30 cellular contexts compared by ENCODE assay signal in the genomic region with DNA sequence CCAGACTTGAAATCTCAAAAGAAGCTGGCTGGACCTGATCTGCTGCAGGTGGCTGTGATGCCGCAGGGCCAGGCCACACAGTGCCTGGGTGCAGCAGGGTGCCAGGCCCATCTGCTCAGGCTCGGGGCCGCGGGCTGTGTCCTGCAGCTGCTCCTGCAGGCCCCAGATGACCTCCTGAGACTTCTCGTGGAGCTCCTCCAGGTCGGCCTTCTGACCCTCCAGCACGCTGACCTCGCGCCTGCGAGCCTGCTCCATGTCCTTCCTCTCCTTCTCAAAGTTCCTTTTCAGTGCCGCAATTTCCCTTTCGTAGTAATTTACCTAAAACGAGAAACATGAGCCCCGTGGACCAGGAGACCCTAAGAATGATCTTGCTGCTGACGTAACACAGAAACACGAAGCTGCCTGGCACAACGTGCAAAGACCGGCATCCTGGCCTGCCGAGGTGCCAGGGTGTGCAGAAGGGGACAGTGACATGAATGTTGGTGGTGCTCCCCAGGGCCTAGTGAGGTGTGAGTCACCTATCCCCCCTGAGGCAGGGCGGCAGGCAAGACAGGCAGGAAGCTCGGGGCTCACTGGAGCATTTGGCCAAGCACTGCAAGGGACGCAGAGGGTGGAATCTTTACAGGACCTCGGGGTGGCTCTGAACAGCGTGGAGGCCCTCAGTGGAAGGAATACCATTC.
"Had no signal": no experiment of that assay in that cellular context is flagged by ENCODE, and none has a peak within 500 bp of the region (broad histone marks: within the 10 kb centered on the region; RNA-seq: fewer than 3 reads in every experiment).

No MANE protein-coding gene starts in this region.

- H3K36me3 Mint-ChIP-seq: activated naive CD4-positive, alpha-beta T cell treated with anti-CD3 and anti-CD28 coated beads, Interleukin-2, amount 10 ng/mL, durations not matched to agents 7 days and 5 days; activated naive CD8-positive, alpha-beta T cell treated with anti-CD3 and anti-CD28 coated beads, Interleukin-2, amount 10 ng/mL, durations not matched to agents 7 days and 5 days; immature natural killer cell; stimulated activated memory B cell treated with anti-CD40 and anti-IgM and Interleukin-4, amounts not matched to agents 10 μg/mL and 1 μg/mL and 100 μg/mL, for 72 hours had no signal

- H3K4me1 ChIP-seq: gastroesophageal sphincter, left lung, lower lobe of right lung, neural progenitor cell, uterus had no signal

- H3K9me3 ChIP-seq: gastroesophageal sphincter, left lung, lower lobe of right lung, uterus had no signal

- H2AFZ ChIP-seq: hepatocyte, neural progenitor cell had no signal

- H3K4me1 Mint-ChIP-seq: activated naive CD8-positive, alpha-beta T cell treated with anti-CD3 and anti-CD28 coated beads, Interleukin-2, amount 10 ng/mL, durations not matched to agents 7 days and 5 days; immature natural killer cell; neural progenitor cell; stimulated activated memory B cell treated with anti-CD40 and anti-IgM and Interleukin-4, amounts not matched to agents 10 μg/mL and 1 μg/mL and 100 μg/mL, for 72 hours had no signal

- H3K27ac Mint-ChIP-seq: activated naive CD4-positive, alpha-beta T cell treated with anti-CD3 and anti-CD28 coated beads, Interleukin-2, amount 10 ng/mL, durations not matched to agents 7 days and 5 days; activated naive CD8-positive, alpha-beta T cell treated with anti-CD3 and anti-CD28 coated beads, Interleukin-2, amount 10 ng/mL, durations not matched to agents 7 days and 5 days; activated T-cell treated with anti-CD3 and anti-CD28 coated beads, Interleukin-2, amount 50 U/mL, for 24 hours; immature natural killer cell; stimulated activated memory B cell treated with anti-CD40 and anti-IgM and Interleukin-4, amounts not matched to agents 10 μg/mL and 1 μg/mL and 100 μg/mL, for 72 hours; stimulated activated naive CD8-positive, alpha-beta T cell treated with anti-CD3 and anti-CD28 coated beads, Interleukin-15, amount 100 ng/mL, for 72 hours; T-helper 1 cell treated with Interleukin-12 subunit alpha and Interleukin-12 subunit beta and Interleukin-4 antibody, amounts not matched to agents 30 μg/mL and 1 μg/mL, for 36 hours; type B pancreatic cell had no signal

- H3K9me3 Mint-ChIP-seq: activated naive CD4-positive, alpha-beta T cell treated with anti-CD3 and anti-CD28 coated beads, Interleukin-2, amount 10 ng/mL, durations not matched to agents 7 days and 5 days; activated naive CD8-positive, alpha-beta T cell treated with anti-CD3 and anti-CD28 coated beads, Interleukin-2, amount 10 ng/mL, durations not matched to agents 7 days and 5 days; activated T-cell treated with anti-CD3 and anti-CD28 coated beads, Interleukin-2, amount 50 U/mL, for 24 hours; immature natural killer cell; neural progenitor cell; stimulated activated memory B cell treated with anti-CD40 and anti-IgM and Interleukin-4, amounts not matched to agents 10 μg/mL and 1 μg/mL and 100 μg/mL, for 72 hours; stimulated activated naive CD8-positive, alpha-beta T cell treated with anti-CD3 and anti-CD28 coated beads, Interleukin-15, amount 100 ng/mL, for 72 hours; T-helper 1 cell treated with Interleukin-12 subunit alpha and Interleukin-12 subunit beta and Interleukin-4 antibody, amounts not matched to agents 30 μg/mL and 1 μg/mL, for 36 hours; type B pancreatic cell had no signal

- H3K36me3 ChIP-seq: neural progenitor cell, uterus had no signal

- H3K4me3 Mint-ChIP-seq: activated naive CD4-positive, alpha-beta T cell treated with anti-CD3 and anti-CD28 coated beads, Interleukin-2, amount 10 ng/mL, durations not matched to agents 7 days and 5 days; activated naive CD8-positive, alpha-beta T cell treated with anti-CD3 and anti-CD28 coated beads, Interleukin-2, amount 10 ng/mL, durations not matched to agents 7 days and 5 days; activated T-cell treated with anti-CD3 and anti-CD28 coated beads, Interleukin-2, amount 50 U/mL, for 24 hours; immature natural killer cell; naive thymus-derived CD8-positive, alpha-beta T cell; neural progenitor cell; stimulated activated memory B cell treated with anti-CD40 and anti-IgM and Interleukin-4, amounts not matched to agents 10 μg/mL and 1 μg/mL and 100 μg/mL, for 72 hours; stimulated activated naive CD8-positive, alpha-beta T cell treated with anti-CD3 and anti-CD28 coated beads, Interleukin-15, amount 100 ng/mL, for 72 hours; T-helper 1 cell treated with Interleukin-12 subunit alpha and Interleukin-12 subunit beta and Interleukin-4 antibody, amounts not matched to agents 30 μg/mL and 1 μg/mL, for 36 hours; type B pancreatic cell had no signal

- H3K4me2 ChIP-seq: hepatocyte, neural progenitor cell had no signal

- H3K27ac ChIP-seq: brain microvascular endothelial cell, gastroesophageal sphincter, hepatocyte, left lung, lower lobe of right lung, neural progenitor cell, uterus, WERI-Rb-1 had no signal

- H3K27me3 Mint-ChIP-seq: activated naive CD8-positive, alpha-beta T cell treated with anti-CD3 and anti-CD28 coated beads, Interleukin-2, amount 10 ng/mL, durations not matched to agents 7 days and 5 days; activated T-cell treated with anti-CD3 and anti-CD28 coated beads, Interleukin-2, amount 50 U/mL, for 24 hours; naive thymus-derived CD8-positive, alpha-beta T cell; type B pancreatic cell had no signal

- H3K9ac ChIP-seq: neural progenitor cell had no signal

- ATAC-seq: activated CD4-positive, CD25-positive, alpha-beta regulatory T cell treated with anti-CD3 and anti-CD28 coated beads, Interleukin-2, amount 50 U/mL, for 24 hours; gastroesophageal sphincter; left lung; lower lobe of right lung; naive thymus-derived CD8-positive, alpha-beta T cell; sciatic nerve; stimulated activated memory B cell treated with anti-CD40 and anti-IgM and Interleukin-4, amounts not matched to agents 10 μg/mL and 1 μg/mL and 100 μg/mL, for 72 hours; stimulated activated naive CD8-positive, alpha-beta T cell treated with anti-CD3 and anti-CD28 coated beads, Interleukin-15, amount 100 ng/mL, for 72 hours had no signal

- H3K4me3 ChIP-seq: gastroesophageal sphincter, hepatocyte, left lung, lower lobe of right lung, neural progenitor cell, skin epidermis, uterus had no signal

- H3K79me2 ChIP-seq: hepatocyte had no signal

- DNase-seq: activated CD4-positive, alpha-beta T cell treated with anti-CD3 and anti-CD28 coated beads for 48 hours; activated CD4-positive, alpha-beta T cell treated with anti-CD3 and anti-CD28 coated beads, Interleukin-2, amount 50 U/mL, for 48 hours; activated CD8-positive, alpha-beta memory T cell treated with anti-CD3 and anti-CD28 coated beads, Interleukin-2, amount 50 U/mL, for 48 hours; activated gamma-delta T cell; activated naive CD4-positive, alpha-beta T cell treated with anti-CD3 and anti-CD28 coated beads, Interleukin-2, amount 10 ng/mL, durations not matched to agents 7 days and 5 days; activated naive CD8-positive, alpha-beta T cell treated with anti-CD3 and anti-CD28 coated beads, Interleukin-2, amount 10 ng/mL, durations not matched to agents 7 days and 5 days; activated T-cell treated with anti-CD3 and anti-CD28 coated beads, Interleukin-2, amount 50 U/mL, for 24 hours; amniotic stem cell; brain microvascular endothelial cell; immature natural killer cell; lower lobe of right lung; mesenchymal stem cell; occipital lobe; stimulated activated CD4-positive, alpha-beta T cell treated with anti-CD3 and anti-CD28 coated beads, Interleukin-4, amount 100 ng/mL, for 4 hours; stimulated activated CD8-positive, alpha-beta memory T cell treated with anti-CD3 and anti-CD28 coated beads, Interleukin-4, amount 100 ng/mL, for 48 hours; stimulated activated naive CD8-positive, alpha-beta T cell treated with anti-CD3 and anti-CD28 coated beads, Interleukin-15, amount 100 ng/mL, for 72 hours; T1000; uterus; WERI-Rb-1 had no signal

- H3K27me3 ChIP-seq: brain microvascular endothelial cell, gastroesophageal sphincter, hepatocyte, left lung, neural progenitor cell, uterus had no signal
